ENCODE assay signal across 16 cellular contexts in genomic region chr2:127681288-127681771, GRCh38. TPM values are rescaled to one million over a fixed set of nuclear protein-coding genes. Genes with fewer than 3 reads are reported as not detected.
DNase-seq lines count a peak whose midpoint lies in the region; ATAC-seq and TF ChIP-seq lines count a peak whose summit lies in the region.
"Had no signal": no experiment of that assay in that cellular context is flagged by ENCODE, and none has a peak within 500 bp of the region (broad histone marks: within the 10 kb centered on the region; RNA-seq: fewer than 3 reads in every experiment).

No MANE protein-coding gene starts in this region.

- H3K27me3 ChIP-seq in dorsolateral prefrontal cortex (peaks cover 0 to 5% (median 0%) of the 10 kb centered on the region in 45 donors), testis (no peaks in the 10 kb centered on the region)

- 11 to 14% methylated on average over 6 to 24 of the region's 24 CpGs for WGBS in testis, 2 donors

- H3K36me3 ChIP-seq in testis (ENCODE audit: low read depth, missing control alignments), result no peaks in the 10 kb centered on the region

- peak overlapping the region in 1 of 59 donors; percentile 35 for H3K27ac ChIP-seq in dorsolateral prefrontal cortex
- H3K27ac ChIP-seq in testis, result peak overlapping the region in 1 of 2 donors; percentile 10
- H3K27ac ChIP-seq: epithelial cell of prostate had no signal

- no peak for ATAC-seq in HG03039 (IDR thresholded peaks at IDR 0.05; ENCODE audit: unreplicated experiment)
- ATAC-seq in GM21423 (IDR thresholded peaks at IDR 0.05; ENCODE audit: unreplicated experiment), result no peak
- ATAC-seq: activated CD8-positive, alpha-beta T cell treated with anti-CD3 and anti-CD28 coated beads for 36 hours had no signal

- peaks cover 10% of the 10 kb centered on the region for H3K4me1 ChIP-seq in testis

- intact Hi-C loops in dorsolateral prefrontal cortex (cut with DNase I), result no loop called here
- intact Hi-C loops in testis (cut with DNase I; ENCODE audit: low total_unique reads), result no loop called here

- TF ChIP-seq CTCF in dorsolateral prefrontal cortex (IDR thresholded peaks at IDR 0.05 in 54 of 56, conservative IDR thresholded peaks at IDR 0.05 in 2 of 56; ENCODE audit: low read depth in 1 of 56, partially characterized antibody in 56 of 56), result no peak
- no peak for TF ChIP-seq CTCF in testis (IDR thresholded peaks at IDR 0.05)

- DNase-seq in HT-29 (ENCODE audit: low spot score), result peak; percentile 12
- DNase-seq in dorsolateral prefrontal cortex, result peak in 1 of 10 donors; percentile 9
- peak; percentile 20 for DNase-seq in medulla oblongata (ENCODE audit: extremely low spot score)
- no peak for DNase-seq in testis
- DNase-seq in inferior parietal cortex (ENCODE audit: extremely low spot score), result no peak
- DNase-seq: activated CD8-positive, alpha-beta T cell treated with anti-CD3 and anti-CD28 coated beads for 36 hours; activated naive CD8-positive, alpha-beta T cell treated with anti-CD3 and anti-CD28 coated beads, Interleukin-2, amount 10 ng/mL, durations not matched to agents 7 days and 5 days; DMS53; KG1; T-cell had no signal

- H3K4me3 ChIP-seq in dorsolateral prefrontal cortex (peak overlapping the region in 55 of 59 donors; percentile 9 to 64 (median 43)), testis (peak overlapping the region; percentile 3 to 22)

- no peak for TF ChIP-seq POLR2A in testis (IDR thresholded peaks at IDR 0.05)

- no peaks in the 10 kb centered on the region for H3K9me3 ChIP-seq in testis

RNA-seq across cellular contexts. Expression of gene LIMS2, which starts 6.0 kb away (rescaled TPM):
- total RNA-seq in HT-29 (2014; rRNA removed; shearing (Covaris generic)), result 30.6 and 32.0 TPM in 2 replicates
- total RNA-seq in dorsolateral prefrontal cortex (10 to 100 TPM in 109 of 120 experiments, 1 to 10 TPM in 11; 5.8 to 55.7 (median 18.4) TPM), testis (10 to 100 TPM; 19.0 to 19.3 TPM)
- 23.6 TPM for polyA plus RNA-seq in testis (ENCODE audit: insufficient read depth, low read depth, low replicate concordance)
- total RNA-seq: NCI-H460 had no signal
- polyA plus RNA-seq: keratinocyte had no signal

RNA-seq across cellular contexts. Expression of gene SFT2D3, which starts 20.0 kb away (rescaled TPM):
- 11.1 and 13.3 TPM in 2 replicates for total RNA-seq in HT-29 (2014; rRNA removed; shearing (Covaris generic))
- total RNA-seq in dorsolateral prefrontal cortex, result 1 to 10 TPM; 1.3 to 5.3 (median 3.1) TPM
- total RNA-seq in testis, result 10 to 100 TPM; 12.9 to 13.2 TPM
- 7.4 TPM for polyA plus RNA-seq in testis (ENCODE audit: insufficient read depth, low read depth, low replicate concordance)

RNA-seq across cellular contexts. Expression of gene GPR17, which starts 35.4 kb away (rescaled TPM):
- total RNA-seq in HT-29 (2014; rRNA removed; shearing (Covaris generic)), result 0.21 and 0.64 TPM in 2 replicates
- total RNA-seq in dorsolateral prefrontal cortex, result 10 to 100 TPM in 78 of 120 experiments, 1 to 10 TPM in 41, under 1 TPM in 1; 0.72 to 27.7 (median 11.7) TPM
- under 1 TPM in 1 of 2 donors, not detected in 1; 0.25 TPM for total RNA-seq in testis
- 0.29 TPM for polyA plus RNA-seq in testis (ENCODE audit: insufficient read depth, low read depth, low replicate concordance)
- total RNA-seq: activated CD8-positive, alpha-beta T cell treated with anti-CD3 and anti-CD28 coated beads for 36 hours; activated naive CD8-positive, alpha-beta T cell treated with anti-CD3 and anti-CD28 coated beads, Interleukin-2, amount 10 ng/mL, durations not matched to agents 7 days and 5 days; NCI-H460; pulmonary artery endothelial cell; T-cell had no signal
- polyA plus RNA-seq: keratinocyte had no signal

Comparison
In these comparisons a context has a peak if more than half of its experiments do, and no peak if none do; other contexts are left out.
1. DNase-seq: peak in HT-29 (single experiment) and medulla oblongata (single experiment); none in testis (single experiment) and inferior parietal cortex (single experiment).